Comparison of ENCODE assay signal across 29 cellular contexts in genomic region chr17:68679882-68680281, GRCh38.
"Had no signal": no experiment of that assay in that cellular context is flagged by ENCODE, and none has a peak within 500 bp of the region (broad histone marks: within the 10 kb centered on the region; RNA-seq: fewer than 3 reads in every experiment).

No MANE protein-coding gene starts in this region.

- H3K36me3 ChIP-seq: ovary, spleen, suprapubic skin, tibial artery, transverse colon, upper lobe of right lung, vagina had no signal

- H3K9ac ChIP-seq: parathyroid adenoma had no signal

- H3K4me2 ChIP-seq: smooth muscle cell had no signal

- ATAC-seq: naive thymus-derived CD8-positive, alpha-beta T cell; natural killer cell treated with Interleukin-12 subunit alpha and Interleukin-12 subunit beta and Interleukin-15 and Interleukin-18, amount 100 ng/mL, for 72 hours; psoas muscle; right cardiac atrium; sciatic nerve; stimulated activated memory B cell treated with anti-CD40 and anti-IgM and Interleukin-4, amounts not matched to agents 10 μg/mL and 1 μg/mL and 100 μg/mL, for 72 hours; stimulated activated naive CD8-positive, alpha-beta T cell treated with anti-CD3 and anti-CD28 coated beads, Interleukin-15, amount 100 ng/mL, for 72 hours; stimulated activated naive CD8-positive, alpha-beta T cell treated with anti-CD3 and anti-CD28 coated beads, Interleukin-15, Interleukin-2, amounts not matched to agents 100 U/mL and 50 U/mL, for 24 hours; upper lobe of right lung had no signal

- H3K27ac ChIP-seq: ovary, parathyroid adenoma, psoas muscle, skin epidermis, spleen, suprapubic skin, testis, tibial artery, transverse colon, upper lobe of right lung, vagina had no signal

- H3K79me2 ChIP-seq: parathyroid adenoma had no signal

- H3K4me1 ChIP-seq: psoas muscle, transverse colon, upper lobe of right lung had no signal

- H2AFZ ChIP-seq: parathyroid adenoma had no signal

- H3K27me3 ChIP-seq: ovary, spleen, suprapubic skin, testis, tibial artery, transverse colon, upper lobe of right lung, vagina had no signal

- H3K4me3 ChIP-seq: ovary, psoas muscle, skin epidermis, smooth muscle cell, spleen, suprapubic skin, testis, tibial artery, transverse colon, upper lobe of right lung, vagina had no signal

- H3K9me3 ChIP-seq: ovary, psoas muscle, spleen, suprapubic skin, testis, tibial artery, transverse colon, upper lobe of right lung, vagina had no signal

- DNase-seq: naive thymus-derived CD8-positive, alpha-beta T cell; nephron progenitor cell; occipital lobe; ovary; posterior cingulate gyrus; psoas muscle; right cardiac atrium; spleen; stimulated activated CD4-positive, alpha-beta T cell treated with anti-CD3 and anti-CD28 coated beads, Interleukin-12 subunit alpha, Interleukin-12 subunit beta, amount 100 ng/mL, for 4 hours; stimulated activated CD4-positive, alpha-beta T cell treated with anti-CD3 and anti-CD28 coated beads, Interleukin-1b, Interleukin-23, amount 100 ng/mL, for 48 hours; stimulated activated CD4-positive, alpha-beta T cell treated with anti-CD3 and anti-CD28 coated beads, Interleukin-4, amount 100 ng/mL, for 1 hour; stimulated activated CD4-positive, alpha-beta T cell treated with anti-CD3 and anti-CD28 coated beads, Interleukin-4, amount 100 ng/mL, for 4 hours; stimulated activated CD8-positive, alpha-beta memory T cell treated with anti-CD3 and anti-CD28 coated beads, Interleukin-4, amount 100 ng/mL, for 48 hours; stimulated activated naive CD4-positive, alpha-beta T cell; stimulated activated naive CD8-positive, alpha-beta T cell treated with anti-CD3 and anti-CD28 coated beads, Interleukin-15, amount 100 ng/mL, for 72 hours; stimulated activated naive CD8-positive, alpha-beta T cell treated with anti-CD3 and anti-CD28 coated beads, Interleukin-15, Interleukin-2, amounts not matched to agents 100 U/mL and 50 U/mL, for 24 hours; substantia nigra; testis; tibial artery; transverse colon; upper lobe of right lung had no signal
